In genomic region chr17:1186923-1187771, GRCh38 we compare ENCODE assay signal across 8 cellular contexts. TPM values are rescaled to one million over a fixed set of nuclear protein-coding genes. Genes with fewer than 3 reads are reported as not detected.
DNase-seq lines count a peak whose midpoint lies in the region; ATAC-seq and TF ChIP-seq lines count a peak whose summit lies in the region.

No MANE protein-coding gene starts in this region.

- intact Hi-C loops in adrenal gland (cut with DNase I) (loop anchor here (2.0 to 5.0 kb wide), 2 partner anchors 62 to 65 kb away; no protein-coding TSS in a partner anchor), cardiac septum (cut with DNase I) (loop anchor here (1.0 kb wide), 1 partner anchor 64 kb away; no protein-coding TSS in a partner anchor), posterior vena cava (cut with DNase I) (loop anchor here (1.0 to 2.0 kb wide), 2 partner anchors 62 to 63 kb away; no protein-coding TSS in a partner anchor)

- H3K4me3 Mint-ChIP-seq in type B pancreatic cell: no peak overlapping the region

- no peak overlapping the region for H3K27ac Mint-ChIP-seq in type B pancreatic cell

- H3K79me2 ChIP-seq in DOHH2 (ENCODE audit: control insufficient read depth, low read length): peaks cover 91% of the 10 kb centered on the region
- H3K79me2 ChIP-seq in Karpas-422 (ENCODE audit: low read length): peaks cover 38% of the 10 kb centered on the region

- H3K4me3 ChIP-seq in DOHH2 (ENCODE audit: low read length): peak overlapping the region; percentile 34
- peak overlapping the region; percentile 49; the same call in 1 of the 2 replicates for H3K4me3 ChIP-seq in Karpas-422 (ENCODE audit: low read length)
- no peak overlapping the region for H3K4me3 ChIP-seq in adrenal gland

- peaks cover 92% of the 10 kb centered on the region for H3K4me1 ChIP-seq in DOHH2 (ENCODE audit: control insufficient read depth, low read length)
- H3K4me1 ChIP-seq in Karpas-422 (ENCODE audit: low read length): peaks cover 70% of the 10 kb centered on the region
- H3K4me1 ChIP-seq in adrenal gland (replicated peaks in 1 of 2): peaks cover 11 to 28% of the 10 kb centered on the region in 2 donors

- H3K9ac ChIP-seq in Karpas-422 (ENCODE audit: low read length): peak overlapping the region; percentile 60

- peaks cover 38% of the 10 kb centered on the region for H3F3A ChIP-seq in DOHH2 (ENCODE audit: control insufficient read depth, insufficient read depth)

- H3K27ac ChIP-seq in DOHH2 (ENCODE audit: low read depth, low read length): peak overlapping the region; percentile 44
- H3K27ac ChIP-seq in Karpas-422 (ENCODE audit: low read length): peak overlapping the region; percentile 83
- peak overlapping the region in 2 of 5 donors; percentile 43 to 54 for H3K27ac ChIP-seq in adrenal gland

- H3K9me3 Mint-ChIP-seq in type B pancreatic cell: no peaks in the 10 kb centered on the region

- peak; percentile 93 for DNase-seq in Karpas-422
- peak; percentile 87 for DNase-seq in SW480 (ENCODE audit: low spot score)
- DNase-seq in adrenal gland: peak; percentile 86 to 92 (median 89)
- peak; percentile 94 for DNase-seq in cardiac septum (ENCODE audit: low spot score)
- DNase-seq in posterior vena cava (ENCODE audit: low spot score): peak; percentile 96
- DNase-seq in type B pancreatic cell (ENCODE audit: extremely low spot score, unreplicated experiment): peak; percentile 88

- no peaks in the 10 kb centered on the region for H3K36me3 Mint-ChIP-seq in type B pancreatic cell

- H2AFZ ChIP-seq in Karpas-422 (ENCODE audit: low read length): no peak overlapping the region

- H3K4me2 ChIP-seq in DOHH2 (ENCODE audit: low read length) (peak overlapping the region; percentile 60), Karpas-422 (ENCODE audit: low read depth, low read length, poor library complexity, severe bottlenecking) (peak overlapping the region; percentile 55)

- peak; percentile 99 for TF ChIP-seq CTCF in DOHH2 (IDR thresholded peaks at IDR 0.05; ENCODE audit: low read depth, low read length, poor library complexity, severe bottlenecking)
- TF ChIP-seq CTCF in adrenal gland (IDR thresholded peaks at IDR 0.05): peak; percentile 95 to 99 (median 98)
- peak; percentile 99 for TF ChIP-seq CTCF in type B pancreatic cell (conservative IDR thresholded peaks at IDR 0.05)

- peaks cover 23% of the 10 kb centered on the region for H3K36me3 ChIP-seq in DOHH2 (ENCODE audit: control insufficient read depth, low read length)
- no peaks in the 10 kb centered on the region for H3K36me3 ChIP-seq in Karpas-422 (ENCODE audit: insufficient read depth, low read length)
- no peaks in the 10 kb centered on the region for H3K36me3 ChIP-seq in adrenal gland (replicated peaks in 1 of 2)

- 0 out of 2 replicates have a peak, but pooled peaks cover 10% of the 10 kb centered on the region for H4K20me1 ChIP-seq in DOHH2 (ENCODE audit: control insufficient read depth, insufficient read depth, low read depth, low read length)
- peaks cover 25% of the 10 kb centered on the region for H4K20me1 ChIP-seq in Karpas-422 (ENCODE audit: insufficient read depth, low read depth, low read length)

- H3K27me3 Mint-ChIP-seq in type B pancreatic cell: peaks cover 38% of the 10 kb centered on the region

- no peaks in the 10 kb centered on the region for H3K9me2 ChIP-seq in DOHH2 (replicated peaks; ENCODE audit: control insufficient read depth, low read length)
- no peaks in the 10 kb centered on the region for H3K9me2 ChIP-seq in Karpas-422 (replicated peaks; ENCODE audit: insufficient read depth, low read length)

- H3K4me1 Mint-ChIP-seq in type B pancreatic cell (ENCODE audit: unreplicated experiment): peaks cover 11% of the 10 kb centered on the region

- 19 to 74% (median 24%) methylated on average over 4 to 34 of the region's 34 CpGs for WGBS in adrenal gland, 4 donors

- no peaks in the 10 kb centered on the region for H3K9me3 ChIP-seq in DOHH2 (ENCODE audit: control insufficient read depth, insufficient read depth, low read length)
- no peaks in the 10 kb centered on the region for H3K9me3 ChIP-seq in Karpas-422 (ENCODE audit: low read length)
- H3K9me3 ChIP-seq in adrenal gland (replicated peaks in 1 of 3): no peaks in the 10 kb centered on the region

- no peak for ATAC-seq in HG03039 (IDR thresholded peaks at IDR 0.05; ENCODE audit: unreplicated experiment)

- TF ChIP-seq POLR2A in adrenal gland (IDR thresholded peaks at IDR 0.05): peak in 1 of 2 donors; percentile 42

- no peaks in the 10 kb centered on the region for H3K27me3 ChIP-seq in DOHH2 (ENCODE audit: control insufficient read depth, low read length)
- no peaks in the 10 kb centered on the region for H3K27me3 ChIP-seq in Karpas-422 (ENCODE audit: low read length)
- H3K27me3 ChIP-seq in adrenal gland: no peaks in the 10 kb centered on the region

RNA-seq across cellular contexts. Expression of gene ABR, which starts 7.4 kb away (rescaled TPM):
- total RNA-seq in Karpas-422 (2014; rRNA removed; shearing (Covaris generic); ENCODE audit: low replicate concordance): 113 and 165 TPM in 2 replicates
- total RNA-seq in adrenal gland (100 to 1,000 TPM in 6 of 8 donors, 10 to 100 TPM in 2; 84.7 to 131 (median 113) TPM), cardiac septum (158 TPM), posterior vena cava (100 to 1,000 TPM in 1 of 2 donors, 10 to 100 TPM in 1; 99.1 to 146 TPM), type B pancreatic cell (ENCODE audit: low replicate concordance) (50.7 and 63.6 TPM in 2 replicates)
- polyA plus RNA-seq in adrenal gland: 100 to 1,000 TPM in 1 of 3 donors, 10 to 100 TPM in 2; 46.2 to 152 (median 51.9) TPM

Comparison
In these comparisons a context has a peak if more than half of its experiments do, and no peak if none do; other contexts are left out.
1. H3K4me3 ChIP-seq: peak in DOHH2 (single experiment) and Karpas-422 (single experiment); none in adrenal gland (0 of 4).
2. Peak in every context shown above with its lines, with median percentiles within 50 percentile points of each other: CTCF ChIP-seq and DNase-seq.